ENCODE assay signal across 19 cellular contexts in the genomic region with DNA sequence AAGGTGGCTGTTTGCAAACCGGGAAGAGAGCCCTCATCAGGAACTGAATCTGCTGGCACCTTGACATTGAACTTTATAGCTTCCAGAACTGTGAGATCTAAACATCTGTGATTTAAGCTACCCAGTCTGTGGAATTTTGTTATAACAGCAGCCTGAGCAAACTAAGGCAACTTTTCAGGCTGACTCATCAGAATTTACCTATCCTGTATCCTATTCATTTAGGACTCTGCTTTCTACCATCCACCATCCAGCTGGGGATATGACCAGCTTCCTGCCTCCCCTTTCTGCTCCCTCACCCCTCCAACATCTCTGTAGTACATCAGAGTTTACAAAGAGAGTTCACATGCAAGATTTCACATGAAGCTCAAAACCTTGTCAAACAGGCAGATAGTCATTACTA. TPM values are rescaled to one million over a fixed set of nuclear protein-coding genes. Genes with fewer than 3 reads are reported as not detected.
A peak's percentile ranks its signal among the peaks of the same experiment; 100 is the strongest.
DNase-seq lines count a peak whose midpoint lies in the region; ATAC-seq, FAIRE-seq and TF ChIP-seq lines count a peak whose summit lies in the region.
"Had no signal": no experiment of that assay in that cellular context is flagged by ENCODE, and none has a peak within 500 bp of the region (broad histone marks: within the 10 kb centered on the region; RNA-seq: fewer than 3 reads in every experiment).

No MANE protein-coding gene starts in this region.

- H3K36me3 ChIP-seq in HepG2 (replicated peaks in 1 of 2; ENCODE audit: control insufficient read depth in 1 of 2, insufficient read depth in 2 of 2, low read length in 2 of 2) (no peaks in the 10 kb centered on the region), right lobe of liver (no peaks in the 10 kb centered on the region), bronchial epithelial cell (ENCODE audit: control insufficient read depth, insufficient read depth, low read length) (no peaks in the 10 kb centered on the region), ovary (no peaks in the 10 kb centered on the region)
- H3K36me3 ChIP-seq: BE2C, HAP-1 had no signal

- no peak for FAIRE-seq in HepG2 (lab: Jason Lieb, UNC)
- FAIRE-seq in bronchial epithelial cell (lab: Jason Lieb, UNC), result peak; percentile 13
- FAIRE-seq: D721Med had no signal

- POLR2A ChIA-PET in HepG2 (lab: Yijun Ruan, JAX), result no interaction called here

- CTCF ChIA-PET in HepG2 (lab: Yijun Ruan, JAX; ENCODE audit: low intra/inter-chr PET ratio, low total read pairs), result no interaction called here

- DNase-seq in HepG2 (ENCODE audit: low spot score) (no peak), right lobe of liver (no peak), bronchial epithelial cell (ENCODE audit: low read depth) (no peak), kidney tubule cell (ENCODE audit: low spot score) (peak; percentile 17), ovary (no peak), NCI-H446 treated with DMSO at 0.1 percent for 48 hours (lab: John Stamatoyannopoulos, UW) (no peak)
- DNase-seq: ACHN; BE2C; C1 segment of cervical spinal cord; CD4-positive, CD25-positive, alpha-beta regulatory T cell; DMS79 treated with DMSO at 0.1 percent for 48 hours; GF-D8; KBM-7 had no signal

- H3K27ac ChIP-seq in HepG2 (ENCODE audit: extremely low read length, insufficient read depth, low read length), result no peak overlapping the region
- no peak overlapping the region for H3K27ac ChIP-seq in right lobe of liver
- no peak overlapping the region for H3K27ac ChIP-seq in ovary

- WGBS in HepG2 (ENCODE audit: low lambda C conversion rate), result 0% methylated on average over 1 of the region's 1 CpG
- 67% methylated on average over 1 of the region's 1 CpG for WGBS in right lobe of liver (ENCODE audit: insufficient coverage, low coverage, low lambda C conversion rate, missing lambda C conversion rate)
- WGBS in ovary, 3 donors, result 73 to 80% (median 76%) methylated on average over 1 of the region's 1 CpG

- no peak overlapping the region for H3K4me3 ChIP-seq in HepG2 (replicated peaks in 1 of 3; ENCODE audit: insufficient read depth in 1 of 3, low read depth in 2 of 3, low read length in 3 of 3)
- H3K4me3 ChIP-seq in right lobe of liver, result no peak overlapping the region
- H3K4me3 ChIP-seq in bronchial epithelial cell (ENCODE audit: low read depth, low read length), result no peak overlapping the region
- no peak overlapping the region for H3K4me3 ChIP-seq in ovary
- H3K4me3 ChIP-seq: HAP-1 had no signal

- no peaks in the 10 kb centered on the region for H3K4me1 ChIP-seq in HepG2 (ENCODE audit: insufficient read depth, low read length)
- H3K4me1 ChIP-seq in right lobe of liver, result no peaks in the 10 kb centered on the region
- H3K4me1 ChIP-seq in ovary (ENCODE audit: insufficient read depth), result no peaks in the 10 kb centered on the region
- H3K4me1 ChIP-seq: BE2C, Caco-2, HAP-1 had no signal

- no peak overlapping the region for H2AFZ ChIP-seq in HepG2 (ENCODE audit: low read length)

- TF ChIP-seq CTCF in HepG2 (CRISPR knock-in tag; IDR thresholded peaks at IDR 0.05), result no peak
- no peak for TF ChIP-seq CTCF in right lobe of liver (IDR thresholded peaks at IDR 0.05)
- TF ChIP-seq CTCF in bronchial epithelial cell (IDR thresholded peaks at IDR 0.05; ENCODE audit: insufficient read depth, low read length, severe bottlenecking), result no peak
- no peak for TF ChIP-seq CTCF in ovary (IDR thresholded peaks at IDR 0.05)

- ATAC-seq in HepG2 (no peak), right lobe of liver (no peak)

- H3K4me2 ChIP-seq in HepG2 (ENCODE audit: low read depth, low read length), result no peak overlapping the region

- TF ChIP-seq POLR2A in HepG2 (IDR thresholded peaks at IDR 0.05; ENCODE audit: insufficient read depth in 1 of 2, low read depth in 2 of 2, low read length in 2 of 2), result no peak
- TF ChIP-seq POLR2A in right lobe of liver (IDR thresholded peaks at IDR 0.05), result no peak
- no peak for TF ChIP-seq POLR2A in ovary (IDR thresholded peaks at IDR 0.05)

- BruUV-seq in HepG2 (replicated peaks; lab: Mats Ljungman, UMichigan), result no TSS peak

- TF ChIP-seq EP300 in HepG2 (IDR thresholded peaks at IDR 0.05; ENCODE audit: low read depth in 2 of 2, low read length in 2 of 2) (no peak), HepG2 (CRISPR knock-in tag; IDR thresholded peaks at IDR 0.05; ENCODE audit: borderline replicate concordance) (no peak), ovary (IDR thresholded peaks at IDR 0.05) (no peak)

- intact Hi-C loops in HepG2 (cut with micrococcal nuclease; ENCODE audit: unreplicated experiment), result no loop called here
- intact Hi-C loops in right lobe of liver (cut with DNase I), result no loop called here
- intact Hi-C loops in ovary (cut with DNase I), result no loop called here

- TF ChIP-seq RAD21 in HepG2 (CRISPR knock-in tag; IDR thresholded peaks at IDR 0.05), result no peak

- H3K9me3 ChIP-seq in HepG2 (ENCODE audit: low read length), result no peaks in the 10 kb centered on the region
- H3K9me3 ChIP-seq in right lobe of liver, result no peaks in the 10 kb centered on the region
- no peaks in the 10 kb centered on the region for H3K9me3 ChIP-seq in ovary
- H3K9me3 ChIP-seq: BE2C, Caco-2, HAP-1 had no signal

- in situ Hi-C loops in HepG2 (cut with HindIII; ENCODE audit: extremely low pct_ligation_motif_present, low pct_unique_long_range_greater_than_20kb), result no loop called here

- H3K27me3 ChIP-seq in HepG2 (ENCODE audit: control insufficient read depth in 1 of 2, insufficient read depth in 2 of 2, low read length in 2 of 2) (no peaks in the 10 kb centered on the region; a peak in 3 of 5 replicates), right lobe of liver (no peaks in the 10 kb centered on the region), bronchial epithelial cell (ENCODE audit: control insufficient read depth, insufficient read depth, low read length) (no peaks in the 10 kb centered on the region), ovary (no peaks in the 10 kb centered on the region)
- H3K27me3 ChIP-seq: BE2C had no signal

- no peak overlapping the region for H3K9ac ChIP-seq in HepG2 (ENCODE audit: insufficient read depth, low read depth, low read length)

- no peaks in the 10 kb centered on the region for H3K79me2 ChIP-seq in HepG2 (ENCODE audit: insufficient read depth, low read length)

- H4K20me1 ChIP-seq in HepG2 (ENCODE audit: insufficient read depth, low read length), result no peaks in the 10 kb centered on the region

TF ChIP-seq in HepG2, 621 proteins besides CTCF, POLR2A, EP300 and RAD21:
- TF ChIP-seq ZNF317 (CRISPR knock-in tag; IDR thresholded peaks at IDR 0.05) (no peak), MAFK (conservative IDR thresholded peaks at IDR 0.05 in 1 of 2, IDR thresholded peaks at IDR 0.05 in 1 of 2; ENCODE audit: low read length in 2 of 2) (peak; percentile 66 to 86), MAFF (IDR thresholded peaks at IDR 0.05; ENCODE audit: low read depth, low read length) (peak; percentile 85)
TF ChIP-seq in HepG2: peak in this region for 2.

RNA-seq across cellular contexts. Expression of a gene that starts 11.1 kb away (rescaled TPM):
- total RNA-seq in HepG2 (2016; rRNA removed; fragmentation: Illumina TruSeq; extraction: Trizol) (not detected in 2 replicates), right lobe of liver (not detected), bronchial epithelial cell (not detected in 2 replicates), ovary (not detected)
- total RNA-seq in HepG2 (2016; cell fraction: cytosol; rRNA removed; fragmentation: Illumina TruSeq; extraction: Trizol; ENCODE audit: low read depth), result not detected in 2 replicates
- total RNA-seq in HepG2 (2016; cell fraction: insoluble cytoplasmic fraction; rRNA removed; fragmentation: Illumina TruSeq; extraction: Trizol), result not detected in 2 replicates
- total RNA-seq in HepG2 (2016; cell fraction: membrane; rRNA removed; fragmentation: Illumina TruSeq; extraction: Trizol), result not detected in 2 replicates
- not detected in 2 replicates for total RNA-seq in HepG2 (2016; cell fraction: nucleus; rRNA removed; fragmentation: Illumina TruSeq; extraction: Trizol)
- polyA plus RNA-seq in HepG2 (2011; rRNA removed) (not detected in 2 replicates), ovary (not detected)
- polyA plus RNA-seq in HepG2 (2011; cell fraction: cytosol; rRNA removed), result not detected in 2 replicates
- polyA plus RNA-seq in HepG2 (2011; cell fraction: nucleus; rRNA removed), result not detected in 2 replicates
- not detected in 2 replicates for polyA plus RNA-seq in HepG2 (2012)
- polyA plus RNA-seq in HepG2 (2016; cell fraction: cytosol; fragmentation: Illumina TruSeq; extraction: Trizol; ENCODE audit: low read depth), result not detected in 2 replicates
- polyA plus RNA-seq in HepG2 (2016; cell fraction: insoluble cytoplasmic fraction; fragmentation: Illumina TruSeq; extraction: Trizol; ENCODE audit: low read depth), result not detected in 2 replicates
- polyA plus RNA-seq in HepG2 (2016; cell fraction: membrane; fragmentation: Illumina TruSeq; extraction: Trizol; ENCODE audit: low read depth), result not detected in 2 replicates
- polyA plus RNA-seq in HepG2 (2016; cell fraction: nucleus; fragmentation: Illumina TruSeq; extraction: Trizol; ENCODE audit: insufficient read depth, low read depth), result not detected in 2 replicates
- polyA minus RNA-seq in HepG2 (2011; rRNA and poly(A)+ RNA removed; ENCODE audit: low replicate concordance), result not detected in 2 replicates
- not detected in 2 replicates for polyA minus RNA-seq in HepG2 (2011; cell fraction: cytosol; rRNA and poly(A)+ RNA removed)
- polyA minus RNA-seq in HepG2 (2011; cell fraction: nucleus; rRNA and poly(A)+ RNA removed), result not detected in 2 replicates
- total RNA-seq: A172; Caco-2; CD4-positive, CD25-positive, alpha-beta regulatory T cell; H4; HT-29 had no signal
